ENCODE assay signal across 8 cellular contexts in the genomic region with DNA sequence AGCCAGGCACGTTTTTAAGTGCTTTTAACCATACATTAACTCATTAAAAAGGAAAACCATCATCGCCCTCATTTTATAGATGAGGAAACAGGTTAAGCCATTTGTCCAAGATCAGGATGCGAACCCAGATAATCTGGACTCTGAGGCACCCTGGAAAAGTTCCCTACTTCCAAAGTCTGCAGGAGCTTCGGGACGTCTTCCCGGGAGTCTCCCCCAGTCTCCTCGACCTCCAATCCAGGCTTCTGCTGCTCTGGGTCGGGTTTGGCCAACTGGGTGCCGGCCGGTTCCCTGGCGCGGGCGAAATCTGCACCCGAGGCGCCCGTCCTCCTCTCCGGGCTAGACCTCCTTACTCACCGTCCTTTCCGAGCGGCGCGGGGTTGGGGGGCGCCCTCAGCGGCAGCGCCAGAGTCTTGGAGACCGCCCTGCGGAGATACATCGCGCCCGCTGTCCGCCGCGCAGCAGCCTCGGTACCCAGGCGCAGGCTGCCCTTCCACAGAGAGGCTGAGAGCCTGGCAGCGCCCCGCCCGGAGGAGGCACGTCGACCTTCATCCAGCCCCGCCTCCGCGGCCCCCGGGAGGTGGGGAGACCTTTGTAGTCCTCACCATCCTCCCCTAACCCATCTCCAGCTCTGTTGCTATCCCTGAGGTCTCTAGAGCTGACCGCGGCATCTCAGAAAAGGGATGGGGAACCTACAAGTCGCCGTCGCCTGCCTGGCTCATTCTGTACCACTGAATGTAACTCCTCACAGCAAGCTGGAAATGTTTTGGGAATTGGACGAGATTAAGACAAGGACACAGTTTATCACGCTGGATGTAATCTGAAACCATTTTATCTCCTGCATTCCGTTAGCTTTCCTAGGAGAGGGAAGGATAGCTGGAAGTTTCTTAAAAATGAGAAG. TPM values are rescaled to one million over a fixed set of nuclear protein-coding genes. Genes with fewer than 3 reads are reported as not detected.
DNase-seq lines count a peak whose midpoint lies in the region; ATAC-seq and TF ChIP-seq lines count a peak whose summit lies in the region.

A gene (minus strand): TSS at position 503 of the 898 bp plus-strand sequence. CDS start 67 bp downstream, at position 436.

- peak; percentile 49 for ATAC-seq in HG02678 (IDR thresholded peaks at IDR 0.05; ENCODE audit: unreplicated experiment)
- ATAC-seq in GM21526 (IDR thresholded peaks at IDR 0.05; ENCODE audit: low FRiP score, unreplicated experiment): no peak

- DNase-seq in AG10803 (ENCODE audit: low read depth) (no peak), fibroblast of the aortic adventitia (ENCODE audit: low read depth) (no peak), neural crest cell (ENCODE audit: low read depth, low spot score) (peak; percentile 26), COR-L47 (lab: John Stamatoyannopoulos, UW) (no peak), NCI-H2196 treated with DMSO at 0.1 percent for 48 hours (lab: John Stamatoyannopoulos, UW; ENCODE audit: unreplicated experiment) (no peak)
- peak; percentile 60 for DNase-seq in activated T-cell treated with anti-CD3 and anti-CD28 coated beads, Interleukin-2, amount 50 U/mL, for 24 hours

- no peak for TF ChIP-seq CTCF in AG10803 (conservative IDR thresholded peaks at IDR 0.05; ENCODE audit: low read length)
- no peak for TF ChIP-seq CTCF in fibroblast of the aortic adventitia (IDR thresholded peaks at IDR 0.05; ENCODE audit: insufficient read depth, low read length)
- TF ChIP-seq CTCF in neural crest cell (conservative IDR thresholded peaks at IDR 0.05): no peak

- peaks cover 4% of the 10 kb centered on the region for H3K9me3 Mint-ChIP-seq in activated T-cell treated with anti-CD3 and anti-CD28 coated beads, Interleukin-2, amount 50 U/mL, for 24 hours
- peaks cover 4% of the 10 kb centered on the region for H3K9me3 Mint-ChIP-seq in neural crest cell

- peaks cover 50% of the 10 kb centered on the region for H3K27me3 Mint-ChIP-seq in activated T-cell treated with anti-CD3 and anti-CD28 coated beads, Interleukin-2, amount 50 U/mL, for 24 hours
- peaks cover 63% of the 10 kb centered on the region for H3K27me3 Mint-ChIP-seq in neural crest cell (ENCODE audit: low read depth)

- peak within 1 kb of the TSS; percentile 79 for H3K4me3 Mint-ChIP-seq in activated T-cell treated with anti-CD3 and anti-CD28 coated beads, Interleukin-2, amount 50 U/mL, for 24 hours
- peak within 1 kb of the TSS; percentile 88 for H3K4me3 Mint-ChIP-seq in neural crest cell

- H3K4me1 Mint-ChIP-seq in activated T-cell treated with anti-CD3 and anti-CD28 coated beads, Interleukin-2, amount 50 U/mL, for 24 hours (ENCODE audit: low read depth): peaks cover 17% of the 10 kb centered on the region
- H3K4me1 Mint-ChIP-seq in neural crest cell: peaks cover 14% of the 10 kb centered on the region

- no peak within 1 kb of the TSS for H3K27ac Mint-ChIP-seq in activated T-cell treated with anti-CD3 and anti-CD28 coated beads, Interleukin-2, amount 50 U/mL, for 24 hours
- H3K27ac Mint-ChIP-seq in neural crest cell (ENCODE audit: unreplicated experiment): no peak within 1 kb of the TSS

- H3K4me3 ChIP-seq in AG10803 (ENCODE audit: low read length) (peak within 1 kb of the TSS; percentile 49), fibroblast of the aortic adventitia (ENCODE audit: low read depth, low read length) (peak within 1 kb of the TSS; percentile 71)

- H3K36me3 Mint-ChIP-seq in activated T-cell treated with anti-CD3 and anti-CD28 coated beads, Interleukin-2, amount 50 U/mL, for 24 hours (ENCODE audit: low read depth): peaks cover 7% of the 10 kb centered on the region
- H3K36me3 Mint-ChIP-seq in neural crest cell (ENCODE audit: low read depth): no peaks in the 10 kb centered on the region

RNA-seq across cellular contexts. Expression of the gene that starts here (rescaled TPM):
- 17.1 and 56.9 TPM in 2 replicates for total RNA-seq in fibroblast of the aortic adventitia (ENCODE audit: low replicate concordance)
- total RNA-seq in neural crest cell: 0.45 and 0.65 TPM in 2 replicates

Comparison
In these comparisons a context has a peak if more than half of its experiments do, and no peak if none do; other contexts are left out.
1. RNA of the gene that starts here (total RNA-seq): 17.1 to 56.9 TPM in fibroblast of the aortic adventitia; 0.45 to 0.65 TPM in neural crest cell; every median in the first group is over 10 times any median in the second.
2. Peak in DNase-seq in neural crest cell; RNA of the gene not detected or under 1 TPM.